Comparison of ENCODE assay signal across 9 cellular contexts in genomic region chr19:34961775-34962174, GRCh38. TPM values are rescaled to one million over a fixed set of nuclear protein-coding genes. Genes with fewer than 3 reads are reported as not detected.
DNase-seq lines count a peak whose midpoint lies in the region; ATAC-seq and TF ChIP-seq lines count a peak whose summit lies in the region.
"Had no signal": no experiment of that assay in that cellular context is flagged by ENCODE, and none has a peak within 500 bp of the region (broad histone marks: within the 10 kb centered on the region; RNA-seq: fewer than 3 reads in every experiment).

No MANE protein-coding gene starts in this region.

- no peaks in the 10 kb centered on the region for H3K27me3 Mint-ChIP-seq in activated CD8-positive, alpha-beta memory T cell treated with anti-CD3 and anti-CD28 coated beads, Interleukin-2, amount 10 ng/mL, durations not matched to agents 7 days and 5 days

- H3K9me3 ChIP-seq in SK-N-MC (ENCODE audit: low read depth, low read length) (peaks cover 8% of the 10 kb centered on the region; the same call in 1 of the 2 replicates), esophagus squamous epithelium (peaks cover 10 to 49% (median 45%) of the 10 kb centered on the region in 3 donors), MG63 (peaks cover 28% of the 10 kb centered on the region)

- H3K27ac ChIP-seq in SK-N-MC (no peak overlapping the region), esophagus squamous epithelium (peak overlapping the region in 3 of 4 donors; percentile 2 to 85 (median 75))
- H3K27ac ChIP-seq: cardiac muscle cell had no signal

- CTCF ChIA-PET in activated CD8-positive, alpha-beta memory T cell treated with anti-CD3 and anti-CD28 coated beads, Interleukin-2, amount 10 ng/mL, durations not matched to agents 7 days and 5 days (lab: Charles Lee) = interaction anchor here (0.7 to 4.4 kb wide), 4 partner anchors 9 to 51 kb away, joined by 3 to 21 read pairs (median 8); no protein-coding TSS in a partner anchor

- H3K27me3 ChIP-seq in esophagus squamous epithelium = no peaks in the 10 kb centered on the region
- H3K27me3 ChIP-seq in MG63 = no peaks in the 10 kb centered on the region
- H3K27me3 ChIP-seq: cardiac muscle cell had no signal

- H3K36me3 ChIP-seq in SK-N-MC (ENCODE audit: insufficient read depth, low read length) = no peaks in the 10 kb centered on the region
- H3K36me3 ChIP-seq in esophagus squamous epithelium = peaks cover 27 to 51% (median 29%) of the 10 kb centered on the region in 3 donors
- H3K36me3 ChIP-seq in MG63 = peaks cover 27% of the 10 kb centered on the region

- TF ChIP-seq POLR2A in esophagus squamous epithelium (IDR thresholded peaks at IDR 0.05) = no peak

- TF ChIP-seq CTCF in esophagus squamous epithelium (IDR thresholded peaks at IDR 0.05) = no peak

- peaks cover 39% of the 10 kb centered on the region for H3K9me3 Mint-ChIP-seq in activated CD8-positive, alpha-beta memory T cell treated with anti-CD3 and anti-CD28 coated beads, Interleukin-2, amount 10 ng/mL, durations not matched to agents 7 days and 5 days (ENCODE audit: low read depth)
- H3K9me3 Mint-ChIP-seq in stimulated activated effector memory CD8-positive, alpha-beta T cell treated with anti-CD3 and anti-CD28 coated beads, Interleukin-12 subunit alpha, Interleukin-12 subunit beta, amount 100 ng/mL, for 72 hours = peaks cover 32% of the 10 kb centered on the region

- peaks cover 65% of the 10 kb centered on the region for H3K36me3 Mint-ChIP-seq in activated CD8-positive, alpha-beta memory T cell treated with anti-CD3 and anti-CD28 coated beads, Interleukin-2, amount 10 ng/mL, durations not matched to agents 7 days and 5 days
- peaks cover 47% of the 10 kb centered on the region for H3K36me3 Mint-ChIP-seq in stimulated activated effector memory CD8-positive, alpha-beta T cell treated with anti-CD3 and anti-CD28 coated beads, Interleukin-12 subunit alpha, Interleukin-12 subunit beta, amount 100 ng/mL, for 72 hours

- no peak for ATAC-seq in activated CD8-positive, alpha-beta memory T cell treated with anti-CD3 and anti-CD28 coated beads, Interleukin-2, amount 10 ng/mL, durations not matched to agents 7 days and 5 days
- ATAC-seq in stimulated activated effector memory CD8-positive, alpha-beta T cell treated with anti-CD3 and anti-CD28 coated beads, Interleukin-12 subunit alpha, Interleukin-12 subunit beta, amount 100 ng/mL, for 72 hours = no peak
- no peak for ATAC-seq in HG03432 (IDR thresholded peaks at IDR 0.05; ENCODE audit: unreplicated experiment)

- H3K4me1 ChIP-seq in esophagus squamous epithelium = peaks cover 0 to 31% (median 11%) of the 10 kb centered on the region in 3 donors

- H3K4me3 ChIP-seq in SK-N-MC = 0 out of 2 replicates have a peak overlapping the region, but pooled peaks have one; percentile 6
- H3K4me3 ChIP-seq in esophagus squamous epithelium = peak overlapping the region in 1 of 4 donors; percentile 88
- H3K4me3 ChIP-seq in MG63 = no peak overlapping the region
- H3K4me3 ChIP-seq: cardiac muscle cell had no signal

- H3K4me3 Mint-ChIP-seq in activated CD8-positive, alpha-beta memory T cell treated with anti-CD3 and anti-CD28 coated beads, Interleukin-2, amount 10 ng/mL, durations not matched to agents 7 days and 5 days = peak overlapping the region; percentile 85
- peak overlapping the region; percentile 97 for H3K4me3 Mint-ChIP-seq in stimulated activated effector memory CD8-positive, alpha-beta T cell treated with anti-CD3 and anti-CD28 coated beads, Interleukin-12 subunit alpha, Interleukin-12 subunit beta, amount 100 ng/mL, for 72 hours

- intact Hi-C loops in esophagus squamous epithelium (cut with DNase I) = no loop called here

- peak overlapping the region; percentile 86 for H3K27ac Mint-ChIP-seq in activated CD8-positive, alpha-beta memory T cell treated with anti-CD3 and anti-CD28 coated beads, Interleukin-2, amount 10 ng/mL, durations not matched to agents 7 days and 5 days
- peak overlapping the region; percentile 95 for H3K27ac Mint-ChIP-seq in stimulated activated effector memory CD8-positive, alpha-beta T cell treated with anti-CD3 and anti-CD28 coated beads, Interleukin-12 subunit alpha, Interleukin-12 subunit beta, amount 100 ng/mL, for 72 hours

- peaks cover 22% of the 10 kb centered on the region for H3K4me1 Mint-ChIP-seq in activated CD8-positive, alpha-beta memory T cell treated with anti-CD3 and anti-CD28 coated beads, Interleukin-2, amount 10 ng/mL, durations not matched to agents 7 days and 5 days
- H3K4me1 Mint-ChIP-seq in stimulated activated effector memory CD8-positive, alpha-beta T cell treated with anti-CD3 and anti-CD28 coated beads, Interleukin-12 subunit alpha, Interleukin-12 subunit beta, amount 100 ng/mL, for 72 hours = peaks cover 37% of the 10 kb centered on the region

- DNase-seq in activated CD8-positive, alpha-beta memory T cell treated with anti-CD3 and anti-CD28 coated beads, Interleukin-2, amount 10 ng/mL, durations not matched to agents 7 days and 5 days = no peak
- no peak for DNase-seq in activated CD8-positive, alpha-beta memory T cell treated with anti-CD3 and anti-CD28 coated beads, Interleukin-2, amount 50 U/mL, for 48 hours
- DNase-seq in SK-N-MC (ENCODE audit: low read depth, low spot score) = no peak
- DNase-seq in esophagus squamous epithelium (lab: John Stamatoyannopoulos, UW) = no peak
- DNase-seq in stimulated activated effector memory CD8-positive, alpha-beta T cell treated with anti-CD3 and anti-CD28 coated beads, Interleukin-12 subunit alpha, Interleukin-12 subunit beta, amount 100 ng/mL, for 72 hours (ENCODE audit: low spot score in 2 of 2) = no peak
- DNase-seq in kidney glomerular epithelial cell (lab: John Stamatoyannopoulos, UW) = no peak
- DNase-seq in MG63 = no peak

- no peak overlapping the region for H3K9ac ChIP-seq in SK-N-MC (ENCODE audit: insufficient read length)

RNA-seq across cellular contexts. Expression of gene ZNF792, which starts 2.3 kb away (rescaled TPM):
- total RNA-seq in activated CD8-positive, alpha-beta memory T cell treated with anti-CD3 and anti-CD28 coated beads, Interleukin-2, amount 10 ng/mL, durations not matched to agents 7 days and 5 days = 10 to 100 TPM; 13.5 to 15.3 TPM
- 1 to 10 TPM; 1.0 to 4.6 (median 2.7) TPM for total RNA-seq in esophagus squamous epithelium
- 1.7 and 2.4 TPM in 2 replicates for total RNA-seq in MG63 (2014; rRNA removed; shearing (Covaris generic); ENCODE audit: low replicate concordance)

RNA-seq across cellular contexts. Expression of gene ZNF30, which starts 35.1 kb away (rescaled TPM):
- 1 to 10 TPM; 2.7 TPM for total RNA-seq in activated CD8-positive, alpha-beta memory T cell treated with anti-CD3 and anti-CD28 coated beads, Interleukin-2, amount 10 ng/mL, durations not matched to agents 7 days and 5 days
- total RNA-seq in esophagus squamous epithelium = 10 to 100 TPM in 1 of 4 donors, 1 to 10 TPM in 1, under 1 TPM in 2; 0.26 to 30.2 (median 1.3) TPM
- total RNA-seq in MG63 (2014; rRNA removed; shearing (Covaris generic); ENCODE audit: low replicate concordance) = 2.1 and 4.2 TPM in 2 replicates

RNA-seq across cellular contexts. Expression of gene GRAMD1A, which starts 38.3 kb away (rescaled TPM):
- total RNA-seq in activated CD8-positive, alpha-beta memory T cell treated with anti-CD3 and anti-CD28 coated beads, Interleukin-2, amount 10 ng/mL, durations not matched to agents 7 days and 5 days = 100 to 1,000 TPM; 109 to 127 TPM
- 10 to 100 TPM in 2 of 4 donors, 1 to 10 TPM in 2; 4.6 to 23.3 (median 8.8) TPM for total RNA-seq in esophagus squamous epithelium
- total RNA-seq in MG63 (2014; rRNA removed; shearing (Covaris generic); ENCODE audit: low replicate concordance) = 28.2 and 32.1 TPM in 2 replicates
